ENCODE assay signal across 20 cellular contexts in genomic region chr2:41994177-41994576, GRCh38. TPM values are rescaled to one million over a fixed set of nuclear protein-coding genes. Genes with fewer than 3 reads are reported as not detected.
DNase-seq lines count a peak whose midpoint lies in the region; ATAC-seq, FAIRE-seq and TF ChIP-seq lines count a peak whose summit lies in the region.
"Had no signal": no experiment of that assay in that cellular context is flagged by ENCODE, and none has a peak within 500 bp of the region (broad histone marks: within the 10 kb centered on the region; RNA-seq: fewer than 3 reads in every experiment).

No MANE protein-coding gene starts in this region.

- H2AFZ ChIP-seq in GM12878 (ENCODE audit: control insufficient read depth, low read depth, low read length): no peak overlapping the region

- SMC1A ChIA-PET in GM12878 (lab: Charles Lee; ENCODE audit: uncharacterized antibody, unreplicated experiment): interaction anchor here (1.0 to 1.1 kb wide), 2 partner anchors 9 to 64 kb away, joined by 3 to 4 read pairs; no protein-coding TSS in a partner anchor

- H3K4me3 ChIP-seq in GM12878 (no peak overlapping the region), gastroesophageal sphincter (no peak overlapping the region), aorta (ENCODE audit: low read length in 2 of 2) (no peak overlapping the region)
- H3K4me3 ChIP-seq: upper lobe of left lung had no signal

- no peak overlapping the region for H3K9ac ChIP-seq in GM12878 (ENCODE audit: control insufficient read depth, insufficient read depth, low read length)
- H3K9ac ChIP-seq: KMS-11 had no signal

- FAIRE-seq in GM12878 (lab: Jason Lieb, UNC): no peak
- no peak for FAIRE-seq in urothelium cell line (lab: Jason Lieb, UNC)
- FAIRE-seq: kidney had no signal

- H3K36me3 ChIP-seq in GM12878 (ENCODE audit: control insufficient read depth in 2 of 2, insufficient read depth in 2 of 2, low read length in 1 of 2): no peaks in the 10 kb centered on the region
- H3K36me3 ChIP-seq in gastroesophageal sphincter: no peaks in the 10 kb centered on the region
- H3K36me3 ChIP-seq in aorta (ENCODE audit: control insufficient read depth in 1 of 2, insufficient read depth in 2 of 2, low read length in 1 of 2): no peaks in the 10 kb centered on the region
- H3K36me3 ChIP-seq: upper lobe of left lung had no signal

- no peak for TF ChIP-seq RAD21 in GM12878 (IDR thresholded peaks at IDR 0.05; ENCODE audit: insufficient read depth, low read depth, low read length)

- no peaks in the 10 kb centered on the region for H3K79me2 ChIP-seq in GM12878 (ENCODE audit: control insufficient read depth, insufficient read depth, low read length)

- intact Hi-C loops in GM12878 (cut with micrococcal nuclease; ENCODE audit: unreplicated experiment): no loop called here
- intact Hi-C loops in aorta (cut with DNase I): no loop called here

- H3K27ac ChIP-seq in GM12878 (ENCODE audit: control insufficient read depth, insufficient read depth) (no peak overlapping the region), gastroesophageal sphincter (no peak overlapping the region), aorta (ENCODE audit: low read depth in 1 of 2, low read length in 2 of 2) (no peak overlapping the region)
- H3K27ac ChIP-seq: KMS-11, upper lobe of left lung had no signal

- RAD21 ChIA-PET in GM12878 (lab: Charles Lee; ENCODE audit: unreplicated experiment): no interaction called here

- peaks cover 17% of the 10 kb centered on the region for H3K27me3 Mint-ChIP-seq in stimulated activated naive CD8-positive, alpha-beta T cell treated with anti-CD3 and anti-CD28 coated beads, Interleukin-15, amount 100 ng/mL, for 72 hours

- H3K9me3 ChIP-seq in GM12878 (replicated peaks; ENCODE audit: control insufficient read depth, insufficient read depth, low read length): no peaks in the 10 kb centered on the region
- H3K9me3 ChIP-seq in gastroesophageal sphincter: no peaks in the 10 kb centered on the region
- no peaks in the 10 kb centered on the region for H3K9me3 ChIP-seq in aorta (ENCODE audit: control insufficient read depth, low read length)
- H3K9me3 ChIP-seq: upper lobe of left lung had no signal

- TF ChIP-seq EP300 in GM12878 (IDR thresholded peaks at IDR 0.05; ENCODE audit: borderline replicate concordance in 1 of 2, control insufficient read depth in 1 of 2, low read depth in 2 of 2, low read length in 2 of 2) (no peak), gastroesophageal sphincter (IDR thresholded peaks at IDR 0.05) (no peak)

- in situ Hi-C loops in GM12878 (cut with MboI): no loop called here

- TF ChIP-seq POLR2A in GM12878 (IDR thresholded peaks at IDR 0.05; ENCODE audit: low read depth, low read length): no peak
- no peak for TF ChIP-seq POLR2A in gastroesophageal sphincter (IDR thresholded peaks at IDR 0.05)

- no peak overlapping the region for H3K4me2 ChIP-seq in GM12878 (ENCODE audit: control insufficient read depth, insufficient read depth)
- H3K4me2 ChIP-seq: KMS-11 had no signal

- H3K4me1 ChIP-seq in GM12878 (ENCODE audit: control insufficient read depth, insufficient read depth, low read length) (no peaks in the 10 kb centered on the region), gastroesophageal sphincter (peaks cover 0 to 6% (median 0%) of the 10 kb centered on the region in 3 donors), aorta (ENCODE audit: control insufficient read depth in 1 of 2, insufficient read depth in 2 of 2, low read length in 2 of 2) (peaks cover 3 to 9% of the 10 kb centered on the region in 2 donors)

- TF ChIP-seq CTCF in GM12878 (IDR thresholded peaks at IDR 0.05 in 2 of 3, conservative IDR thresholded peaks at IDR 0.05 in 1 of 3; ENCODE audit: control insufficient read depth in 2 of 3, extremely low read depth in 1 of 3, insufficient read depth in 1 of 3, low read depth in 3 of 3, low read length in 3 of 3) (no peak), gastroesophageal sphincter (IDR thresholded peaks at IDR 0.05) (no peak), GM10248 (IDR thresholded peaks at IDR 0.05; ENCODE audit: control extremely low read depth, extremely low read depth, low read depth, missing control alignments) (no peak)

- BruUV-seq in GM12878 (replicated peaks; lab: Mats Ljungman, UMichigan): no TSS peak

- WGBS in GM12878 (ENCODE audit: insufficient coverage, insufficient replicate concordance, low lambda C conversion rate, missing lambda C conversion rate): 50% methylated on average over 5 of the region's 5 CpGs
- 83% methylated on average over 3 to 4 of the region's 5 CpGs for WGBS in gastroesophageal sphincter (ENCODE audit: low coverage in 1 of 2), 2 donors
- WGBS in aorta, 2 donors: 91 to 92% methylated on average over 5 of the region's 5 CpGs

- H4K20me1 ChIP-seq in GM12878 (ENCODE audit: control insufficient read depth, insufficient read depth): no peaks in the 10 kb centered on the region

- ATAC-seq in stimulated activated naive CD8-positive, alpha-beta T cell treated with anti-CD3 and anti-CD28 coated beads, Interleukin-15, Interleukin-2, amounts not matched to agents 100 U/mL and 50 U/mL, for 24 hours: peak; percentile 43
- ATAC-seq in stimulated activated naive CD8-positive, alpha-beta T cell treated with anti-CD3 and anti-CD28 coated beads, Interleukin-15, amount 100 ng/mL, for 72 hours: no peak
- ATAC-seq in GM12878 (peak; percentile 34; the same call in 1 of the 3 replicates), gastroesophageal sphincter (peak; percentile 24), aorta (ENCODE audit: low FRiP score) (peak; percentile 9)
- ATAC-seq: effector memory CD8-positive, alpha-beta T cell; stimulated activated naive B cell treated with anti-CD40 and anti-IgM and Interleukin-4, amounts not matched to agents 10 μg/mL and 1 μg/mL and 100 μg/mL, for 72 hours had no signal

- peaks cover 0 to 7% of the 10 kb centered on the region in 2 donors for H3K9me3 Mint-ChIP-seq in stimulated activated naive CD8-positive, alpha-beta T cell treated with anti-CD3 and anti-CD28 coated beads, Interleukin-15, amount 100 ng/mL, for 72 hours
- H3K9me3 Mint-ChIP-seq: effector memory CD8-positive, alpha-beta T cell had no signal

- DNase-seq in stimulated activated naive CD8-positive, alpha-beta T cell treated with anti-CD3 and anti-CD28 coated beads, Interleukin-15, Interleukin-2, amounts not matched to agents 100 U/mL and 50 U/mL, for 24 hours: no peak
- no peak for DNase-seq in stimulated activated naive CD8-positive, alpha-beta T cell treated with anti-CD3 and anti-CD28 coated beads, Interleukin-15, amount 100 ng/mL, for 72 hours
- no peak for DNase-seq in GM12878 (ENCODE audit: low read depth, low spot score)
- no peak for DNase-seq in aorta
- no peak for DNase-seq in stimulated activated CD4-positive, alpha-beta T cell treated with anti-CD3 and anti-CD28 coated beads, Interleukin-4, amount 100 ng/mL, for 4 hours
- no peak for DNase-seq in GM10248 (ENCODE audit: extremely low spot score)
- DNase-seq in urothelium cell line (ENCODE audit: low spot score): no peak
- DNase-seq: activated CD4-positive, alpha-beta T cell treated with anti-CD3 and anti-CD28 coated beads for 4 hours; Calu3; caudate nucleus; effector memory CD8-positive, alpha-beta T cell; head of caudate nucleus; kidney; NCI-H1436 treated with DMSO at 0.1 percent for 48 hours; NCI-H510A; stimulated activated naive B cell treated with anti-CD40 and anti-IgM and Interleukin-4, amounts not matched to agents 10 μg/mL and 1 μg/mL and 100 μg/mL, for 72 hours; upper lobe of left lung had no signal

- POLR2A ChIA-PET in GM12878 (lab: Charles Lee): no interaction called here
- POLR2A ChIA-PET in GM10248 (lab: Yijun Ruan, JAX): no interaction called here

- no peak overlapping the region for H3K4me3 Mint-ChIP-seq in stimulated activated naive CD8-positive, alpha-beta T cell treated with anti-CD3 and anti-CD28 coated beads, Interleukin-15, amount 100 ng/mL, for 72 hours
- H3K4me3 Mint-ChIP-seq: effector memory CD8-positive, alpha-beta T cell; stimulated activated naive B cell treated with anti-CD40 and anti-IgM and Interleukin-4, amounts not matched to agents 10 μg/mL and 1 μg/mL and 100 μg/mL, for 72 hours had no signal

- H3K4me1 Mint-ChIP-seq in stimulated activated naive CD8-positive, alpha-beta T cell treated with anti-CD3 and anti-CD28 coated beads, Interleukin-15, amount 100 ng/mL, for 72 hours: no peaks in the 10 kb centered on the region
- H3K4me1 Mint-ChIP-seq: stimulated activated naive B cell treated with anti-CD40 and anti-IgM and Interleukin-4, amounts not matched to agents 10 μg/mL and 1 μg/mL and 100 μg/mL, for 72 hours had no signal

- H3K27ac Mint-ChIP-seq in stimulated activated naive CD8-positive, alpha-beta T cell treated with anti-CD3 and anti-CD28 coated beads, Interleukin-15, amount 100 ng/mL, for 72 hours: no peak overlapping the region
- H3K27ac Mint-ChIP-seq: activated naive CD4-positive, alpha-beta T cell treated with anti-CD3 and anti-CD28 coated beads, Interleukin-2, amount 50 U/mL, for 72 hours; effector memory CD8-positive, alpha-beta T cell; stimulated activated naive B cell treated with anti-CD40 and anti-IgM and Interleukin-4, amounts not matched to agents 10 μg/mL and 1 μg/mL and 100 μg/mL, for 72 hours had no signal

- H3K27me3 ChIP-seq in GM12878 (replicated peaks in 1 of 2; ENCODE audit: control insufficient read depth in 2 of 2, insufficient read depth in 2 of 2, low read length in 1 of 2): no peaks in the 10 kb centered on the region; a peak in 1 of 4 replicates
- H3K27me3 ChIP-seq in gastroesophageal sphincter: no peaks in the 10 kb centered on the region
- H3K27me3 ChIP-seq in aorta (ENCODE audit: control insufficient read depth in 1 of 2, insufficient read depth in 2 of 2, low read length in 1 of 2): no peaks in the 10 kb centered on the region
- H3K27me3 ChIP-seq: upper lobe of left lung had no signal

- CTCF ChIA-PET in GM12878 (lab: Yijun Ruan, JAX): no interaction called here
- CTCF ChIA-PET in GM10248 (lab: Yijun Ruan, JAX): interaction anchor here (1.1 to 1.6 kb wide), 3 partner anchors 9 to 125 kb away, joined by 3 to 5 read pairs (median 3); no protein-coding TSS in a partner anchor

RNA-seq across cellular contexts. Expression of gene PKDCC, which starts 53.6 kb away (rescaled TPM):
- not detected in 2 replicates for total RNA-seq in GM12878 (2013; cell fraction: nucleolus; rRNA removed)
- 4.9 and 5.9 TPM in 2 replicates for total RNA-seq in GM12878 (2014; rRNA removed)
- 4.2 and 5.2 TPM in 2 replicates for total RNA-seq in GM12878 (2014; rRNA removed; fragmentation: Illumina TruSeq; extraction: Trizol)
- 4.3 TPM in 2 replicates for total RNA-seq in GM12878 (2021)
- 1.6 TPM for polyA plus RNA-seq in GM12878 (2011; ENCODE audit: low read depth)
- 0.24 TPM in 1 of 2 replicates, not detected in the other for polyA plus RNA-seq in GM12878 (2011; rRNA removed)
- polyA plus RNA-seq in GM12878 (2011; cell fraction: cytosol; rRNA removed): 0.17 TPM in 1 of 2 replicates, not detected in the other
- polyA plus RNA-seq in GM12878 (2011; cell fraction: nucleus; rRNA removed): 0.46 and 0.51 TPM in 2 replicates
- 1.8 and 3.6 TPM in 2 replicates for polyA plus RNA-seq in GM12878 (2012)
- 4.0 and 5.6 TPM in 2 replicates for polyA plus RNA-seq in GM12878 (2014; fragmentation: Illumina TruSeq; extraction: Trizol)
- polyA plus RNA-seq in GM12878 (2014; fragmentation: Nextera tagmentation; extraction: Ambion mirVana): under 1 TPM; 0.13 to 0.16 TPM
- polyA plus RNA-seq in GM12878 (2014; rRNA removed): 7.1 and 10.2 TPM in 2 replicates
- polyA plus RNA-seq in GM12878 (2016; fragmentation: Nextera tagmentation; extraction: Ambion mirVana): under 1 TPM; 0.15 to 0.25 TPM
- polyA minus RNA-seq in GM12878 (2011; rRNA and poly(A)+ RNA removed): not detected in 2 replicates
- polyA minus RNA-seq in GM12878 (2011; cell fraction: cytosol; rRNA and poly(A)+ RNA removed): not detected in 2 replicates
- 0.77 TPM in 1 of 2 replicates, not detected in the other for polyA minus RNA-seq in GM12878 (2011; cell fraction: nucleus; rRNA and poly(A)+ RNA removed)
- 100 to 1,000 TPM in 3 of 4 donors, 10 to 100 TPM in 1; 89.0 to 277 (median 194) TPM for total RNA-seq in gastroesophageal sphincter
- total RNA-seq in aorta: 100 to 1,000 TPM; 148 to 258 TPM
- 100 to 1,000 TPM in 1 of 2 donors, 10 to 100 TPM in 1; 48.8 to 182 TPM for polyA plus RNA-seq in aorta
- total RNA-seq: activated naive CD4-positive, alpha-beta T cell treated with anti-CD3 and anti-CD28 coated beads, Interleukin-2, amount 50 U/mL, for 72 hours had no signal

Comparison
In these comparisons a context has a peak if more than half of its experiments do, and no peak if none do; other contexts are left out.
1. RNA of gene PKDCC, which starts 53.6 kb away (total RNA-seq): 148 to 258 TPM in aorta and 89.0 to 277 TPM in gastroesophageal sphincter; 4.2 to 5.9 TPM in GM12878; every median in the first group is over 10 times any median in the second.